Comparison of ENCODE assay signal across 34 cellular contexts in genomic region chr10:12577610-12578009, GRCh38.
"Had no signal": no experiment of that assay in that cellular context is flagged by ENCODE, and none has a peak within 500 bp of the region (broad histone marks: within the 10 kb centered on the region; RNA-seq: fewer than 3 reads in every experiment).

No MANE protein-coding gene starts in this region.

- H3K4me3 ChIP-seq: MG63 had no signal

- H3K36me3 ChIP-seq: MG63 had no signal

- H3K27ac ChIP-seq: KMS-11 had no signal

- H3K4me2 ChIP-seq: KMS-11 had no signal

- H3K27me3 ChIP-seq: MG63 had no signal

- DNase-seq: Karpas-422, Kasumi-1, KG1, MG63, MM.1S, MV-4-11, NCI-H1048, NCI-H1092, NCI-H1092 treated with DMSO at 0.1 percent for 48 hours, NCI-H1105, NCI-H1105 treated with DMSO at 0.1 percent for 48 hours, NCI-H1417, NCI-H1417 treated with DMSO at 0.1 percent for 48 hours, NCI-H1436, NCI-H1436 treated with DMSO at 0.1 percent for 48 hours, NCI-H146, NCI-H1694, NCI-H1694 treated with DMSO at 0.1 percent for 48 hours, NCI-H187, NCI-H187 treated with DMSO at 0.1 percent for 48 hours, NCI-H1930, NCI-H2029, NCI-H2029 treated with DMSO at 0.1 percent for 48 hours, NCI-H2081, NCI-H2081 treated with DMSO at 0.1 percent for 48 hours, NCI-H2107, NCI-H2171, NCI-H2171 treated with DMSO at 0.1 percent for 48 hours, NCI-H2227 treated with DMSO at 0.1 percent for 48 hours, NCI-H226, NCI-H446, NCI-H446 treated with DMSO at 0.1 percent for 48 hours, NCI-H510A had no signal
